Comparison of ENCODE assay signal across 8 cellular contexts in genomic region chr11:2928605-2929510, GRCh38. TPM values are rescaled to one million over a fixed set of nuclear protein-coding genes. Genes with fewer than 3 reads are reported as not detected.
DNase-seq lines count a peak whose midpoint lies in the region; TF ChIP-seq lines count a peak whose summit lies in the region.

TSS of gene PHLDA2 (minus strand) at chr11:2929420. CDS start at chr11:2929364, 56 bp downstream.

- H3K4me1 ChIP-seq in Caco-2 = peaks cover 19% of the 10 kb centered on the region

- WGBS in lower leg skin, 2 donors = 0 to 1% methylated on average over 55 to 107 of the region's 109 CpGs

- no peaks in the 10 kb centered on the region for H3K9me3 Mint-ChIP-seq in Caco-2 (ENCODE audit: unreplicated experiment)

- H3K27ac ChIP-seq in dorsolateral prefrontal cortex = peak within 1 kb of the TSS in 4 of 59 donors; percentile 6 to 26 (median 16)

- peak within 1 kb of the TSS; percentile 91 for H3K4me3 ChIP-seq in Caco-2 (ENCODE audit: low read depth, low read length)
- H3K4me3 ChIP-seq in MG63 = peak within 1 kb of the TSS; percentile 70
- H3K4me3 ChIP-seq in dorsolateral prefrontal cortex = peak within 1 kb of the TSS; percentile 9 to 66 (median 50)
- peak within 1 kb of the TSS; percentile 21 for H3K4me3 ChIP-seq in lower leg skin (ENCODE audit: low read depth, poor library complexity, severe bottlenecking)

- TF ChIP-seq POLR2A in lower leg skin (IDR thresholded peaks at IDR 0.05) = no peak

- CTCF ChIA-PET in Caco-2 (lab: Charles Lee) = interaction anchor here (0.6 to 2.3 kb wide), 8 partner anchors 8 to 397 kb away, joined by 3 to 16 read pairs (median 7); no protein-coding TSS in a partner anchor

- DNase-seq in Caco-2 (peak in 1 of 2 experiments; percentile 76), MG63 (peak; percentile 73), dorsolateral prefrontal cortex (peak in 7 of 10 donors; percentile 32 to 57 (median 51)), lower leg skin (ENCODE audit: low spot score in 2 of 2) (peak in 1 of 2 donors; percentile 93), mesenteric fat pad (ENCODE audit: low spot score) (no peak), hippocampal formation (lab: John Stamatoyannopoulos, UW) (no peak)
- DNase-seq in activated CD4-positive, CD25-positive, alpha-beta regulatory T cell (lab: John Stamatoyannopoulos, UW) = peak; percentile 26 to 43 (median 30)
- peak; percentile 44 to 45 for DNase-seq in stimulated activated CD8-positive, alpha-beta memory T cell treated with anti-CD3 and anti-CD28 coated beads, Interleukin-2, amount 100 ng/mL, for 48 hours (ENCODE audit: low read depth in 2 of 2)

- POLR2A ChIA-PET in Caco-2 (lab: Charles Lee) = interaction anchor here (0.5 to 2.1 kb wide), 6 partner anchors 8 to 727 kb away, joined by 3 to 16 read pairs (median 5); partner anchors contain the start of gene TSSC4

- no peak for TF ChIP-seq CTCF in Caco-2 (IDR thresholded peaks at IDR 0.05; ENCODE audit: insufficient read depth in 1 of 2, low read depth in 1 of 2, low read length in 1 of 2, severe bottlenecking in 1 of 2, unreplicated experiment in 1 of 2)
- no peak for TF ChIP-seq CTCF in dorsolateral prefrontal cortex (IDR thresholded peaks at IDR 0.05 in 54 of 56, conservative IDR thresholded peaks at IDR 0.05 in 2 of 56; ENCODE audit: low read depth in 1 of 56, partially characterized antibody in 56 of 56)
- no peak for TF ChIP-seq CTCF in lower leg skin (IDR thresholded peaks at IDR 0.05)

- H3K27me3 ChIP-seq in Caco-2 (replicated peaks; ENCODE audit: control insufficient read depth, insufficient read depth, low read length) (0 out of 2 replicates have a peak, but pooled peaks cover 2% of the 10 kb centered on the region), MG63 (no peaks in the 10 kb centered on the region), dorsolateral prefrontal cortex (peaks cover 0 to 55% (median 34%) of the 10 kb centered on the region in 45 donors)

- H3K27me3 Mint-ChIP-seq in Caco-2 (ENCODE audit: insufficient read depth, unreplicated experiment) = no peaks in the 10 kb centered on the region

- H3K36me3 ChIP-seq in Caco-2 (ENCODE audit: control insufficient read depth, insufficient read depth, low read length) = no peaks in the 10 kb centered on the region
- H3K36me3 ChIP-seq in MG63 = peaks cover 3% of the 10 kb centered on the region; the same call in 1 of the 2 replicates

- H3K4me1 Mint-ChIP-seq in Caco-2 (ENCODE audit: low read depth, unreplicated experiment) = no peaks in the 10 kb centered on the region

- peak within 1 kb of the TSS; percentile 73 for H3K4me3 Mint-ChIP-seq in Caco-2 (ENCODE audit: unreplicated experiment)

- intact Hi-C loops in Caco-2 (cut with micrococcal nuclease; ENCODE audit: unreplicated experiment) (loop anchor here (1.0 kb wide), 1 partner anchor 17 kb away; no protein-coding TSS in a partner anchor), dorsolateral prefrontal cortex (cut with DNase I) (no loop called here), lower leg skin (cut with DNase I; ENCODE audit: low total_unique reads) (no loop called here)

- H3K9me3 ChIP-seq in Caco-2 (no peaks in the 10 kb centered on the region), MG63 (no peaks in the 10 kb centered on the region)

- TSS peak; percentile 96 for BruUV-seq in Caco-2 (replicated peaks; lab: Mats Ljungman, UMichigan)

- peaks cover 33% of the 10 kb centered on the region for H3K36me3 Mint-ChIP-seq in Caco-2 (ENCODE audit: insufficient read depth, unreplicated experiment)

- H3K27ac Mint-ChIP-seq in Caco-2 (ENCODE audit: unreplicated experiment) = peak within 1 kb of the TSS; percentile 82

RNA-seq across cellular contexts. Expression of gene PHLDA2, which starts in this region (rescaled TPM):
- 18.7 and 19.1 TPM in 2 replicates for total RNA-seq in Caco-2 (2022)
- total RNA-seq in MG63 (2014; rRNA removed; shearing (Covaris generic); ENCODE audit: low replicate concordance) = 4.0 and 26.4 TPM in 2 replicates
- 1 to 10 TPM in 104 of 120 experiments, under 1 TPM in 13, not detected in 3; 0.52 to 7.6 (median 2.4) TPM for total RNA-seq in dorsolateral prefrontal cortex
- total RNA-seq in lower leg skin = 10 to 100 TPM in 1 of 4 donors, 1 to 10 TPM in 3; 5.1 to 16.0 (median 7.4) TPM
- total RNA-seq in mesenteric fat pad = 6.8 TPM

Comparison
In these comparisons a context has a peak if more than half of its experiments do, and no peak if none do; other contexts are left out.
1. DNase-seq: peak in MG63 (single experiment), activated CD4-positive, CD25-positive, alpha-beta regulatory T cell (4 of 4), dorsolateral prefrontal cortex (7 of 10) and stimulated activated CD8-positive, alpha-beta memory T cell treated with anti-CD3 and anti-CD28 coated beads, Interleukin-2, amount 100 ng/mL, for 48 hours (2 of 2); none in mesenteric fat pad (single experiment) and hippocampal formation (0 of 2).
2. H3K4me3 ChIP-seq: peak in every context shown above with its lines; median percentile 91 in Caco-2; 70 in MG63; 50 in dorsolateral prefrontal cortex; 21 in lower leg skin.